ENCODE assay signal across 8 cellular contexts in the genomic region with DNA sequence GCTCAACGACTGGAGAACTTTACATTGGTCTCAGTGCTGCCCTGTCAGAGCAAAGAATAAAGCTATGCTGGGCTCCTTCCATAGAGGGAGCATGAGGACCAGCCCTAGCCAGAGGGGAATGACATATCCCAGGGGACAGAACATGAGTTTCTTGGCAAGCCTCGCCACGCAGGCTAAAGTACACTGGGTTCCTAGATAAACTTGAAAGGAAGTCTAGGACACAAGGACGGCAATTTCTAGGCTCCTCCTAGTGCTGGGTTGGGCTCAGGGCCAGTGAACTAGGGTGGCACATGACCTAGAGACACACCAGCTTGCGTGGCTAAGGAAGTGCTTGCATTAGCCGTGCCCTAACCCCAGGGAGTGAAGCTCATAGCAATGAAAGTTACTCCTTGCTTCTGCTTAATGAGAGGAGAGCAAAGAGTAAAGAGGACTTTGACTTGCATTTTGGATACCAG.
DNase-seq lines count a peak whose midpoint lies in the region; ATAC-seq, FAIRE-seq and TF ChIP-seq lines count a peak whose summit lies in the region.
"Had no signal": no experiment of that assay in that cellular context is flagged by ENCODE, and none has a peak within 500 bp of the region (broad histone marks: within the 10 kb centered on the region; RNA-seq: fewer than 3 reads in every experiment).

No MANE protein-coding gene starts in this region.

- H3K9me3 ChIP-seq in duodenal mucosa (ENCODE audit: control insufficient read depth in 1 of 2, low read length in 2 of 2) (peaks cover 0 to 7% of the 10 kb centered on the region in 2 donors), HepG2 (ENCODE audit: low read length) (no peaks in the 10 kb centered on the region), transverse colon (peaks cover 0 to 9% of the 10 kb centered on the region in 2 donors)

- no peaks in the 10 kb centered on the region for H4K20me1 ChIP-seq in HepG2 (ENCODE audit: insufficient read depth, low read length)

- peaks cover 15 to 20% of the 10 kb centered on the region in 2 donors for H3K4me1 ChIP-seq in duodenal mucosa (ENCODE audit: control insufficient read depth in 1 of 2, insufficient read depth in 2 of 2, low read length in 2 of 2)
- H3K4me1 ChIP-seq in HepG2 (ENCODE audit: insufficient read depth, low read length): peaks cover 11% of the 10 kb centered on the region; the same call in 1 of the 2 replicates
- peaks cover 6 to 24% (median 15%) of the 10 kb centered on the region in 4 donors for H3K4me1 ChIP-seq in transverse colon

- no peak overlapping the region for H2AFZ ChIP-seq in HepG2 (ENCODE audit: low read length)

- no TSS peak for BruUV-seq in HepG2 (replicated peaks; lab: Mats Ljungman, UMichigan)

- WGBS in HepG2 (ENCODE audit: low lambda C conversion rate): 93% methylated on average over 3 of the region's 6 CpGs
- 39% methylated on average over 6 of the region's 6 CpGs; no CpG with 5 or more reads in 1 of the 2 donors for WGBS in transverse colon (ENCODE audit: low coverage in 1 of 2), 2 donors

- H3K36me3 ChIP-seq in duodenal mucosa (ENCODE audit: control insufficient read depth in 1 of 2, insufficient read depth in 2 of 2, low read length in 2 of 2) (peaks cover 0 to 4% of the 10 kb centered on the region in 2 donors), HepG2 (replicated peaks in 1 of 2; ENCODE audit: control insufficient read depth in 1 of 2, insufficient read depth in 2 of 2, low read length in 2 of 2) (peaks cover 0 to 4% of the 10 kb centered on the region in 2 experiments; a peak in 2 of 5 replicates), transverse colon (peaks cover 0 to 7% (median 2%) of the 10 kb centered on the region in 4 donors)

- TF ChIP-seq EP300 in HepG2 (IDR thresholded peaks at IDR 0.05; ENCODE audit: low read depth in 2 of 2, low read length in 2 of 2) (no peak), HepG2 (CRISPR knock-in tag; IDR thresholded peaks at IDR 0.05; ENCODE audit: borderline replicate concordance) (no peak), transverse colon (IDR thresholded peaks at IDR 0.05; ENCODE audit: low read depth) (no peak)

- H3K79me2 ChIP-seq in HepG2 (ENCODE audit: insufficient read depth, low read length): no peaks in the 10 kb centered on the region

- peak overlapping the region; percentile 36 for H3K27ac ChIP-seq in duodenal mucosa (ENCODE audit: low read depth, low read length)
- H3K27ac ChIP-seq in HepG2 (ENCODE audit: extremely low read length, insufficient read depth, low read length): no peak overlapping the region
- H3K27ac ChIP-seq in transverse colon: peak overlapping the region; percentile 65 to 81 (median 74)

- H3K4me3 Mint-ChIP-seq in activated CD8-positive, alpha-beta T cell treated with anti-CD3 and anti-CD28 coated beads, Interleukin-2, amount 10 ng/mL, durations not matched to agents 7 days and 5 days: no peak overlapping the region
- H3K4me3 Mint-ChIP-seq: activated CD8-positive, alpha-beta T cell treated with anti-CD3 and anti-CD28 coated beads for 36 hours had no signal

- no peak for TF ChIP-seq RAD21 in HepG2 (CRISPR knock-in tag; IDR thresholded peaks at IDR 0.05)

- TF ChIP-seq POLR2A in HepG2 (IDR thresholded peaks at IDR 0.05; ENCODE audit: insufficient read depth in 1 of 2, low read depth in 2 of 2, low read length in 2 of 2): no peak
- peak; percentile 45 for TF ChIP-seq POLR2A in transverse colon (IDR thresholded peaks at IDR 0.05)

- H3K9me3 Mint-ChIP-seq in activated CD8-positive, alpha-beta T cell treated with anti-CD3 and anti-CD28 coated beads, Interleukin-2, amount 10 ng/mL, durations not matched to agents 7 days and 5 days (ENCODE audit: insufficient read depth): peaks cover 15% of the 10 kb centered on the region

- FAIRE-seq in HepG2 (lab: Jason Lieb, UNC): no peak

- in situ Hi-C loops in HepG2 (cut with HindIII; ENCODE audit: extremely low pct_ligation_motif_present, low pct_unique_long_range_greater_than_20kb) (no loop called here), transverse colon (cut with MboI; ENCODE audit: low pct_ligation_motif_present in 1 of 4, low pct_unique_long_range_greater_than_20kb in 1 of 4, low sequenced_read_pairs in 3 of 4) (no loop called here)

- no peak overlapping the region for H3K27ac Mint-ChIP-seq in activated CD8-positive, alpha-beta T cell treated with anti-CD3 and anti-CD28 coated beads, Interleukin-2, amount 10 ng/mL, durations not matched to agents 7 days and 5 days
- H3K27ac Mint-ChIP-seq: activated CD8-positive, alpha-beta T cell treated with anti-CD3 and anti-CD28 coated beads for 36 hours had no signal

- ATAC-seq in HepG2 (peak; percentile 77), GM18909 (IDR thresholded peaks at IDR 0.05; ENCODE audit: poor library complexity, unreplicated experiment) (no peak)
- no peak for ATAC-seq in activated CD8-positive, alpha-beta T cell treated with anti-CD3 and anti-CD28 coated beads, Interleukin-2, amount 10 ng/mL, durations not matched to agents 7 days and 5 days
- ATAC-seq: activated CD8-positive, alpha-beta T cell treated with anti-CD3 and anti-CD28 coated beads for 36 hours had no signal

- TF ChIP-seq CTCF in HepG2 (CRISPR knock-in tag; IDR thresholded peaks at IDR 0.05) (no peak), transverse colon (IDR thresholded peaks at IDR 0.05) (peak in 4 of 5 experiments; percentile 32 to 70 (median 42))

- H3K4me2 ChIP-seq in HepG2 (ENCODE audit: low read depth, low read length): no peak overlapping the region

- intact Hi-C loops in HepG2 (cut with micrococcal nuclease; ENCODE audit: unreplicated experiment) (no loop called here), transverse colon (cut with DNase I; ENCODE audit: low total_unique reads) (no loop called here)

- H3K27me3 Mint-ChIP-seq in activated CD8-positive, alpha-beta T cell treated with anti-CD3 and anti-CD28 coated beads, Interleukin-2, amount 10 ng/mL, durations not matched to agents 7 days and 5 days (ENCODE audit: low read depth): no peaks in the 10 kb centered on the region
- H3K27me3 Mint-ChIP-seq: activated CD8-positive, alpha-beta T cell treated with anti-CD3 and anti-CD28 coated beads for 36 hours had no signal

- DNase-seq in NCI-H2171 (lab: John Stamatoyannopoulos, UW) (peak; percentile 33), HepG2 (ENCODE audit: low spot score) (no peak), transverse colon (peak; percentile 92), NCI-H2227 (lab: John Stamatoyannopoulos, UW; ENCODE audit: unreplicated experiment) (no peak)
- DNase-seq in activated CD8-positive, alpha-beta T cell treated with anti-CD3 and anti-CD28 coated beads, Interleukin-2, amount 10 ng/mL, durations not matched to agents 7 days and 5 days: no peak
- DNase-seq: activated CD8-positive, alpha-beta T cell treated with anti-CD3 and anti-CD28 coated beads for 36 hours had no signal

- H3K4me1 Mint-ChIP-seq in activated CD8-positive, alpha-beta T cell treated with anti-CD3 and anti-CD28 coated beads, Interleukin-2, amount 10 ng/mL, durations not matched to agents 7 days and 5 days (ENCODE audit: low read depth): no peaks in the 10 kb centered on the region

- peaks cover 40% of the 10 kb centered on the region for H3K36me3 Mint-ChIP-seq in activated CD8-positive, alpha-beta T cell treated with anti-CD3 and anti-CD28 coated beads, Interleukin-2, amount 10 ng/mL, durations not matched to agents 7 days and 5 days (ENCODE audit: low read depth)

- no peaks in the 10 kb centered on the region for H3K27me3 ChIP-seq in duodenal mucosa (ENCODE audit: control insufficient read depth in 1 of 2, insufficient read depth in 2 of 2, low read length in 2 of 2)
- H3K27me3 ChIP-seq in HepG2 (ENCODE audit: control insufficient read depth in 1 of 2, insufficient read depth in 2 of 2, low read length in 2 of 2): no peaks in the 10 kb centered on the region
- H3K27me3 ChIP-seq in transverse colon: no peaks in the 10 kb centered on the region

- CTCF ChIA-PET in HepG2 (lab: Yijun Ruan, JAX; ENCODE audit: low intra/inter-chr PET ratio, low total read pairs): no interaction called here
- CTCF ChIA-PET in activated CD8-positive, alpha-beta T cell treated with anti-CD3 and anti-CD28 coated beads, Interleukin-2, amount 10 ng/mL, durations not matched to agents 7 days and 5 days (lab: Charles Lee): no interaction called here

- POLR2A ChIA-PET in HepG2 (lab: Yijun Ruan, JAX): no interaction called here
- POLR2A ChIA-PET in activated CD8-positive, alpha-beta T cell treated with anti-CD3 and anti-CD28 coated beads, Interleukin-2, amount 10 ng/mL, durations not matched to agents 7 days and 5 days (lab: Charles Lee): no interaction called here

- H3K4me3 ChIP-seq in duodenal mucosa (ENCODE audit: low read depth in 1 of 2, low read length in 2 of 2) (peak overlapping the region in 1 of 2 donors; percentile 34), HepG2 (replicated peaks in 1 of 3; ENCODE audit: insufficient read depth in 1 of 3, low read depth in 2 of 3, low read length in 3 of 3) (no peak overlapping the region), transverse colon (no peak overlapping the region)

- H3K9ac ChIP-seq in duodenal mucosa (ENCODE audit: low read depth in 1 of 2, low read length in 2 of 2) (peak overlapping the region; percentile 1 to 7), HepG2 (ENCODE audit: insufficient read depth, low read depth, low read length) (no peak overlapping the region)

TF ChIP-seq in HepG2, 621 proteins besides CTCF, POLR2A, EP300 and RAD21:
- TF ChIP-seq STAG1 (CRISPR knock-in tag; IDR thresholded peaks at IDR 0.05): peak; percentile 19; the same call in 1 of the 2 replicates
- no peak for TF ChIP-seq ELF3 (CRISPR knock-in tag; IDR thresholded peaks at IDR 0.05)

Comparison
In these comparisons a context has a peak if more than half of its experiments do, and no peak if none do; other contexts are left out.
1. DNase-seq: peak in NCI-H2171 (single experiment) and transverse colon (single experiment); none in HepG2 (single experiment), NCI-H2227 (single experiment) and activated CD8-positive, alpha-beta T cell treated with anti-CD3 and anti-CD28 coated beads, Interleukin-2, amount 10 ng/mL, durations not matched to agents 7 days and 5 days (single experiment).